ENCODE assay signal across 39 cellular contexts in genomic region chr16:1127101-1127500, GRCh38. TPM values are rescaled to one million over a fixed set of nuclear protein-coding genes. Genes with fewer than 3 reads are reported as not detected.
"Had no signal": no experiment of that assay in that cellular context is flagged by ENCODE, and none has a peak within 500 bp of the region (broad histone marks: within the 10 kb centered on the region; RNA-seq: fewer than 3 reads in every experiment).

No MANE protein-coding gene starts in this region.

- H3K9me3 ChIP-seq: adrenal gland, body of pancreas, breast epithelium had no signal

- ATAC-seq: activated CD4-positive, alpha-beta T cell treated with anti-CD3 and anti-CD28 coated beads for 36 hours; activated CD4-positive, CD25-positive, alpha-beta regulatory T cell treated with anti-CD3 and anti-CD28 coated beads, Interleukin-2, amount 50 U/mL, for 24 hours; activated CD8-positive, alpha-beta T cell treated with anti-CD3 and anti-CD28 coated beads for 36 hours; activated naive CD4-positive, alpha-beta T cell treated with anti-CD3 and anti-CD28 coated beads, Interleukin-2, amount 50 U/mL, for 72 hours; activated T-cell treated with anti-CD3 and anti-CD28 coated beads, Interleukin-2, amount 50 U/mL, for 4 hours; activated T-cell treated with anti-CD3 and anti-CD28 coated beads, Interleukin-2, amount 50 U/mL, for 72 hours; activated T-helper 17 cell treated with anti-CD3 and anti-CD28 coated beads, Interleukin-2, amount 50 U/mL, for 72 hours; body of pancreas had no signal

- H3K27me3 ChIP-seq: adrenal gland, body of pancreas, brain microvascular endothelial cell had no signal

- DNase-seq: activated CD4-positive, alpha-beta memory T cell treated with anti-CD3 and anti-CD28 coated beads for 36 hours; activated CD4-positive, alpha-beta T cell treated with anti-CD3 and anti-CD28 coated beads for 1 hour; activated CD4-positive, alpha-beta T cell treated with anti-CD3 and anti-CD28 coated beads for 36 hours; activated CD4-positive, alpha-beta T cell treated with anti-CD3 and anti-CD28 coated beads for 48 hours; activated CD4-positive, alpha-beta T cell treated with anti-CD3 and anti-CD28 coated beads, Interleukin-2, amount 10 ng/mL, durations not matched to agents 7 days and 5 days; activated CD4-positive, alpha-beta T cell treated with anti-CD3 and anti-CD28 coated beads, Interleukin-2, amount 50 U/mL, for 4 hours; activated CD4-positive, CD25-positive, alpha-beta regulatory T cell; activated CD8-positive, alpha-beta memory T cell treated with anti-CD3 and anti-CD28 coated beads, Interleukin-2, amount 50 U/mL, for 4 hours; activated CD8-positive, alpha-beta T cell treated with anti-CD3 and anti-CD28 coated beads for 36 hours; activated effector memory CD4-positive, alpha-beta T cell treated with anti-CD3 and anti-CD28 coated beads, Interleukin-2, amount 50 U/mL, for 16 hours; activated gamma-delta T cell treated with Interleukin-2 at 50 U/mL for 16 hours; activated naive CD4-positive, alpha-beta T cell; activated naive CD4-positive, alpha-beta T cell treated with anti-CD3 and anti-CD28 coated beads for 36 hours; activated naive CD4-positive, alpha-beta T cell treated with anti-CD3 and anti-CD28 coated beads, Interleukin-2, amount 50 U/mL, for 16 hours; activated naive CD8-positive, alpha-beta T cell treated with anti-CD3 and anti-CD28 coated beads for 36 hours; activated T-cell treated with anti-CD3 and anti-CD28 coated beads for 4 hours; activated T-cell treated with anti-CD3 and anti-CD28 coated beads, Interleukin-2, amount 50 U/mL, for 1 hour; activated T-cell treated with anti-CD3 and anti-CD28 coated beads, Interleukin-2, amount 50 U/mL, for 4 hours; activated T-cell treated with anti-CD3 and anti-CD28 coated beads, Interleukin-2, amount 50 U/mL, for 72 hours; adrenal gland; amniotic stem cell; aorta; body of pancreas; brain microvascular endothelial cell; central memory CD4-positive, alpha-beta T cell; T-helper 1 cell; T-helper 2 cell; T-helper 9 cell had no signal

- H3K4me1 ChIP-seq: adrenal gland, body of pancreas, breast epithelium had no signal

- H3K27ac ChIP-seq: adrenal gland, body of pancreas, brain microvascular endothelial cell, breast epithelium, VCaP had no signal

- H3K4me3 ChIP-seq: adrenal gland, body of pancreas, breast epithelium had no signal

- FAIRE-seq: astrocyte, TTC549 had no signal

- H3K36me3 ChIP-seq: adrenal gland, brain microvascular endothelial cell, breast epithelium had no signal

RNA-seq across cellular contexts. Expression of gene C1QTNF8, which starts 31.1 kb away (rescaled TPM):
- total RNA-seq: activated CD4-positive, alpha-beta memory T cell treated with anti-CD3 and anti-CD28 coated beads for 36 hours; activated CD4-positive, alpha-beta T cell treated with anti-CD3 and anti-CD28 coated beads for 36 hours; activated CD4-positive, alpha-beta T cell treated with anti-CD3 and anti-CD28 coated beads, Interleukin-2, amount 10 ng/mL, durations not matched to agents 7 days and 5 days; activated CD8-positive, alpha-beta memory T cell treated with anti-CD3 and anti-CD28 coated beads for 36 hours; activated CD8-positive, alpha-beta T cell treated with anti-CD3 and anti-CD28 coated beads for 36 hours; activated naive CD4-positive, alpha-beta T cell treated with anti-CD3 and anti-CD28 coated beads for 36 hours; activated naive CD4-positive, alpha-beta T cell treated with anti-CD3 and anti-CD28 coated beads, Interleukin-2, amount 50 U/mL, for 72 hours; activated naive CD8-positive, alpha-beta T cell treated with anti-CD3 and anti-CD28 coated beads for 36 hours; activated T-cell treated with anti-CD3 and anti-CD28 coated beads, Interleukin-2, amount 50 U/mL, for 4 hours; activated T-cell treated with anti-CD3 and anti-CD28 coated beads, Interleukin-2, amount 50 U/mL, for 72 hours; activated T-helper 1 cell treated with anti-CD3 and anti-CD28 coated beads, Interleukin-12 subunit alpha, Interleukin-12 subunit beta, Interleukin-2, Interleukin-4 antibody, amounts not matched to agents 30 ng/mL and 10 ng/mL and 1 ng/mL, durations not matched to agents 14 hours and 24 hours and 36 hours; activated T-helper 17 cell treated with anti-CD3 and anti-CD28 coated beads, Interleukin-2, amount 50 U/mL, for 72 hours; astrocyte; body of pancreas; breast epithelium; cardiac septum; cerebellum had no signal

RNA-seq across cellular contexts. Expression of gene SSTR5, which starts 54.6 kb away (rescaled TPM):
- total RNA-seq: activated CD4-positive, alpha-beta memory T cell treated with anti-CD3 and anti-CD28 coated beads for 36 hours; activated CD4-positive, alpha-beta T cell treated with anti-CD3 and anti-CD28 coated beads for 36 hours; activated CD4-positive, alpha-beta T cell treated with anti-CD3 and anti-CD28 coated beads, Interleukin-2, amount 10 ng/mL, durations not matched to agents 7 days and 5 days; activated CD8-positive, alpha-beta memory T cell treated with anti-CD3 and anti-CD28 coated beads for 36 hours; activated CD8-positive, alpha-beta T cell treated with anti-CD3 and anti-CD28 coated beads for 36 hours; activated naive CD4-positive, alpha-beta T cell treated with anti-CD3 and anti-CD28 coated beads for 36 hours; activated naive CD4-positive, alpha-beta T cell treated with anti-CD3 and anti-CD28 coated beads, Interleukin-2, amount 50 U/mL, for 72 hours; activated naive CD8-positive, alpha-beta T cell treated with anti-CD3 and anti-CD28 coated beads for 36 hours; activated T-cell treated with anti-CD3 and anti-CD28 coated beads, Interleukin-2, amount 50 U/mL, for 4 hours; activated T-cell treated with anti-CD3 and anti-CD28 coated beads, Interleukin-2, amount 50 U/mL, for 72 hours; activated T-helper 1 cell treated with anti-CD3 and anti-CD28 coated beads, Interleukin-12 subunit alpha, Interleukin-12 subunit beta, Interleukin-2, Interleukin-4 antibody, amounts not matched to agents 30 ng/mL and 10 ng/mL and 1 ng/mL, durations not matched to agents 14 hours and 24 hours and 36 hours; activated T-helper 17 cell treated with anti-CD3 and anti-CD28 coated beads, Interleukin-2, amount 50 U/mL, for 72 hours; astrocyte; breast epithelium; cerebellum had no signal
